ENCODE assay signal across 11 cellular contexts in the genomic region with DNA sequence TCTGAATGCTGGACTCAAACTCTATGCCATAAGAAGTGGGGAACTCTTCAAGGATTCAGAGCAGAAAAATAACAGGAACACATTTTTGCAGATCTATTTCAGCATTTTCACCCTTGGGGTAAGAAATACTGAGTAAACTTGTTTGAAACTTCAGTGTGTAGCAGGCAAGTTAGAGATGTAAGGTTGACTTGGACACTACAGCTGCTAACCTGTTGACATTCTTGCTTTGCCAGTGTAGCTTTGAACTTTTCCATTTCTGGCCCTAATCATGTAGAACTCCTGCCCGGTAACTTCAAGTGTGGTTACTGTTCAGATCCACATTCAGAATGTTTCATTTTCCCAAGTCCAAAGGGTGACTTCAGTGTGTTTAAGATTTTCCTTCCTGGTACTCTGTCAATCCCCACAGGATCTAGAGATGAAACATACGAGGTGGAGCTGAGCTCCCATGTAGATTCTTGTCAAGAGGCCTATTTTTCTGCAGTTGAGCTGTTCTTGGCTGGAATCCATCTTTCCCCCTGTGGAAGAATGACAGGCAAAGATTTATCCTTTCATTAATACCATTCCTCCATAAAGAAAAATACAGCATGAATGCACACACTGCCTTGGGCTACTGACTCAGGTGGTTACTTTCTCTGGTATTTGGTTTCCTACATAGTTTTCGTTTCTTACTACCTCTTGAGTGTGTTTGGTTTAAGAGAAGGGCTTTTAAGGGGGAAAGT. TPM values are rescaled to one million over a fixed set of nuclear protein-coding genes. Genes with fewer than 3 reads are reported as not detected.
DNase-seq lines count a peak whose midpoint lies in the region; ATAC-seq, FAIRE-seq and TF ChIP-seq lines count a peak whose summit lies in the region.
"Had no signal": no experiment of that assay in that cellular context is flagged by ENCODE, and none has a peak within 500 bp of the region (broad histone marks: within the 10 kb centered on the region; RNA-seq: fewer than 3 reads in every experiment).

No MANE protein-coding gene starts in this region.

- no peaks in the 10 kb centered on the region for H3K9me3 ChIP-seq in osteoblast (ENCODE audit: low read depth, low read length)

- no peak for ATAC-seq in GM19035 (IDR thresholded peaks at IDR 0.05; ENCODE audit: unreplicated experiment)
- no peak for ATAC-seq in GM19452 (IDR thresholded peaks at IDR 0.05; ENCODE audit: unreplicated experiment)
- no peak for ATAC-seq in GM18861 (IDR thresholded peaks at IDR 0.05; ENCODE audit: unreplicated experiment)

- H3K79me2 ChIP-seq in osteoblast (ENCODE audit: insufficient read depth, low read length): no peaks in the 10 kb centered on the region

- H3K27ac ChIP-seq in osteoblast (ENCODE audit: low read depth, low read length): no peak overlapping the region
- H3K27ac ChIP-seq: KMS-11 had no signal

- no peaks in the 10 kb centered on the region for H3K27me3 ChIP-seq in osteoblast (ENCODE audit: insufficient read depth, low read length)

- no peak overlapping the region for H3K4me2 ChIP-seq in osteoblast (ENCODE audit: insufficient read depth, low read length)
- H3K4me2 ChIP-seq: KMS-11 had no signal

- FAIRE-seq in RCC 7860 (lab: Jason Lieb, UNC): peak; percentile 33

- peaks cover 20% of the 10 kb centered on the region for H3K4me1 ChIP-seq in osteoblast (ENCODE audit: insufficient read depth, low read length)

- no peak overlapping the region for H3K4me3 ChIP-seq in epithelial cell of esophagus (ENCODE audit: low read length)
- no peak overlapping the region for H3K4me3 ChIP-seq in osteoblast (ENCODE audit: insufficient read depth, low read length)

- DNase-seq in EH (ENCODE audit: low read depth) (peak; percentile 91), RCC 7860 (ENCODE audit: low spot score) (peak; percentile 24), epithelial cell of esophagus (ENCODE audit: low read depth) (peak; percentile 93), osteoblast (ENCODE audit: insufficient read length, low spot score, missing footprints) (peak; percentile 78)
- no peak for DNase-seq in stimulated activated naive CD4-positive, alpha-beta T cell treated with Interleukin-2 at 50 U/mL for 16 hours (lab: John Stamatoyannopoulos, UW)
- DNase-seq: activated CD4-positive, alpha-beta memory T cell treated with anti-CD3 and anti-CD28 coated beads for 36 hours; C1 segment of cervical spinal cord had no signal

- H3K36me3 ChIP-seq in osteoblast (ENCODE audit: insufficient read depth, low read length): no peaks in the 10 kb centered on the region

- no peak overlapping the region for H2AFZ ChIP-seq in osteoblast (ENCODE audit: low read length)

- no peak for TF ChIP-seq CTCF in epithelial cell of esophagus (IDR thresholded peaks at IDR 0.05; ENCODE audit: insufficient read depth, low read depth, low read length, missing control alignments)
- no peak for TF ChIP-seq CTCF in osteoblast (IDR thresholded peaks at IDR 0.05; ENCODE audit: extremely low read depth, low read depth, low read length)

- H4K20me1 ChIP-seq in osteoblast (ENCODE audit: insufficient read depth, low read length): no peaks in the 10 kb centered on the region

RNA-seq across cellular contexts. Expression of gene FHDC1, which starts 34.1 kb away (rescaled TPM):
- total RNA-seq in osteoblast: 0.29 and 0.36 TPM in 2 replicates
